Comparison of ENCODE assay signal across 1 cellular context in genomic region chr19:32309711-32310390, GRCh38.
TF ChIP-seq lines count a peak whose summit lies in the region.

No MANE protein-coding gene starts in this region.

TF ChIP-seq in GM23338, 12 proteins besides CTCF, POLR2A, EP300 and RAD21 (continued from another document):
- no peak for TF ChIP-seq EZH2 (IDR thresholded peaks at IDR 0.05; ENCODE audit: low read depth, unreplicated experiment)
- TF ChIP-seq, protein P1, sequence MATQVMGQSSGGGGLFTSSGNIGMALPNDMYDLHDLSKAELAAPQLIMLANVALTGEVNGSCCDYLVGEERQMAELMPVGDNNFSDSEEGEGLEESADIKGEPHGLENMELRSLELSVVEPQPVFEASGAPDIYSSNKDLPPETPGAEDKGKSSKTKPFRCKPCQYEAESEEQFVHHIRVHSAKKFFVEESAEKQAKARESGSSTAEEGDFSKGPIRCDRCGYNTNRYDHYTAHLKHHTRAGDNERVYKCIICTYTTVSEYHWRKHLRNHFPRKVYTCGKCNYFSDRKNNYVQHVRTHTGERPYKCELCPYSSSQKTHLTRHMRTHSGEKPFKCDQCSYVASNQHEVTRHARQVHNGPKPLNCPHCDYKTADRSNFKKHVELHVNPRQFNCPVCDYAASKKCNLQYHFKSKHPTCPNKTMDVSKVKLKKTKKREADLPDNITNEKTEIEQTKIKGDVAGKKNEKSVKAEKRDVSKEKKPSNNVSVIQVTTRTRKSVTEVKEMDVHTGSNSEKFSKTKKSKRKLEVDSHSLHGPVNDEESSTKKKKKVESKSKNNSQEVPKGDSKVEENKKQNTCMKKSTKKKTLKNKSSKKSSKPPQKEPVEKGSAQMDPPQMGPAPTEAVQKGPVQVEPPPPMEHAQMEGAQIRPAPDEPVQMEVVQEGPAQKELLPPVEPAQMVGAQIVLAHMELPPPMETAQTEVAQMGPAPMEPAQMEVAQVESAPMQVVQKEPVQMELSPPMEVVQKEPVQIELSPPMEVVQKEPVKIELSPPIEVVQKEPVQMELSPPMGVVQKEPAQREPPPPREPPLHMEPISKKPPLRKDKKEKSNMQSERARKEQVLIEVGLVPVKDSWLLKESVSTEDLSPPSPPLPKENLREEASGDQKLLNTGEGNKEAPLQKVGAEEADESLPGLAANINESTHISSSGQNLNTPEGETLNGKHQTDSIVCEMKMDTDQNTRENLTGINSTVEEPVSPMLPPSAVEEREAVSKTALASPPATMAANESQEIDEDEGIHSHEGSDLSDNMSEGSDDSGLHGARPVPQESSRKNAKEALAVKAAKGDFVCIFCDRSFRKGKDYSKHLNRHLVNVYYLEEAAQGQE (IDR thresholded peaks at IDR 0.05; ENCODE audit: unreplicated experiment): no peak
- no peak for TF ChIP-seq NANOG (IDR thresholded peaks at IDR 0.05; ENCODE audit: borderline replicate concordance)
- no peak for TF ChIP-seq ZNF114 (CRISPR knock-in tag; IDR thresholded peaks at IDR 0.05)
- TF ChIP-seq CREB1 (CRISPR knock-in tag; IDR thresholded peaks at IDR 0.05; ENCODE audit: low read depth): no peak
